ENCODE assay signal across 13 cellular contexts in genomic region chr10:27715505-27715904, GRCh38. TPM values are rescaled to one million over a fixed set of nuclear protein-coding genes. Genes with fewer than 3 reads are reported as not detected.
"Had no signal": no experiment of that assay in that cellular context is flagged by ENCODE, and none has a peak within 500 bp of the region (broad histone marks: within the 10 kb centered on the region; RNA-seq: fewer than 3 reads in every experiment).

No MANE protein-coding gene starts in this region.

- H3K4me3 ChIP-seq: prostate gland, thyroid gland, uterus had no signal

- ATAC-seq: activated T-helper 17 cell treated with anti-CD3 and anti-CD28 coated beads, Interleukin-2, amount 50 U/mL, for 72 hours; natural killer cell had no signal

- H3K27me3 ChIP-seq: thyroid gland, uterus had no signal

- H3K36me3 ChIP-seq: prostate gland, thyroid gland, uterus had no signal

- H3K9me3 ChIP-seq: prostate gland, thyroid gland, uterus had no signal

- DNase-seq: activated CD4-positive, alpha-beta T cell treated with anti-CD3 and anti-CD28 coated beads for 1 hour; activated CD4-positive, alpha-beta T cell treated with anti-CD3 and anti-CD28 coated beads, Interleukin-2, amount 50 U/mL, for 4 hours; activated naive CD4-positive, alpha-beta T cell treated with Interleukin-2 at 50 U/mL for 16 hours; hypothalamus; mesenchymal stem cell; natural killer cell; nucleus accumbens; stimulated activated CD4-positive, alpha-beta T cell treated with anti-CD3 and anti-CD28 coated beads, Interleukin-2, amount 100 ng/mL, for 48 hours; T-helper 1 cell; thyroid gland; uterus had no signal

- H3K4me1 ChIP-seq: prostate gland, thyroid gland, uterus had no signal

- H3K27ac ChIP-seq: prostate gland, thyroid gland, uterus had no signal

RNA-seq across cellular contexts. Expression of gene MKX, which starts 30.1 kb away (rescaled TPM):
- total RNA-seq: natural killer cell had no signal
